1 cellular context compared by ENCODE assay signal in the genomic region with DNA sequence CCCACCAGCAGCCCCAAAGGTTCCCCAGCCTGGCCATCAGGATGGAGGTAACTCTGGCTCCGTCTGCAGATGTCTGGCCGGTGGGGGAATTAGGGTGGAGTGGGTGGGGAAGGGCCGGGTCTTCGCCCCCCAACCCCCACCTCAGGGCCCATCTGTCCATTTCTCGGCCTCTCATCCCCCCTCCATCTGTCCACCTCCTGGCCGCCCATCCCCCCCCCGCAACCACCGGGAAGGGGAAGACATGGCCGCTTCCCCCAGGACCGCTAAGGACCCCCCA.
TF ChIP-seq lines count a peak whose summit lies in the region.

No MANE protein-coding gene starts in this region.

TF ChIP-seq in GM23338, 12 proteins besides CTCF, POLR2A, EP300 and RAD21 (continued from another document):
- TF ChIP-seq, protein P1, sequence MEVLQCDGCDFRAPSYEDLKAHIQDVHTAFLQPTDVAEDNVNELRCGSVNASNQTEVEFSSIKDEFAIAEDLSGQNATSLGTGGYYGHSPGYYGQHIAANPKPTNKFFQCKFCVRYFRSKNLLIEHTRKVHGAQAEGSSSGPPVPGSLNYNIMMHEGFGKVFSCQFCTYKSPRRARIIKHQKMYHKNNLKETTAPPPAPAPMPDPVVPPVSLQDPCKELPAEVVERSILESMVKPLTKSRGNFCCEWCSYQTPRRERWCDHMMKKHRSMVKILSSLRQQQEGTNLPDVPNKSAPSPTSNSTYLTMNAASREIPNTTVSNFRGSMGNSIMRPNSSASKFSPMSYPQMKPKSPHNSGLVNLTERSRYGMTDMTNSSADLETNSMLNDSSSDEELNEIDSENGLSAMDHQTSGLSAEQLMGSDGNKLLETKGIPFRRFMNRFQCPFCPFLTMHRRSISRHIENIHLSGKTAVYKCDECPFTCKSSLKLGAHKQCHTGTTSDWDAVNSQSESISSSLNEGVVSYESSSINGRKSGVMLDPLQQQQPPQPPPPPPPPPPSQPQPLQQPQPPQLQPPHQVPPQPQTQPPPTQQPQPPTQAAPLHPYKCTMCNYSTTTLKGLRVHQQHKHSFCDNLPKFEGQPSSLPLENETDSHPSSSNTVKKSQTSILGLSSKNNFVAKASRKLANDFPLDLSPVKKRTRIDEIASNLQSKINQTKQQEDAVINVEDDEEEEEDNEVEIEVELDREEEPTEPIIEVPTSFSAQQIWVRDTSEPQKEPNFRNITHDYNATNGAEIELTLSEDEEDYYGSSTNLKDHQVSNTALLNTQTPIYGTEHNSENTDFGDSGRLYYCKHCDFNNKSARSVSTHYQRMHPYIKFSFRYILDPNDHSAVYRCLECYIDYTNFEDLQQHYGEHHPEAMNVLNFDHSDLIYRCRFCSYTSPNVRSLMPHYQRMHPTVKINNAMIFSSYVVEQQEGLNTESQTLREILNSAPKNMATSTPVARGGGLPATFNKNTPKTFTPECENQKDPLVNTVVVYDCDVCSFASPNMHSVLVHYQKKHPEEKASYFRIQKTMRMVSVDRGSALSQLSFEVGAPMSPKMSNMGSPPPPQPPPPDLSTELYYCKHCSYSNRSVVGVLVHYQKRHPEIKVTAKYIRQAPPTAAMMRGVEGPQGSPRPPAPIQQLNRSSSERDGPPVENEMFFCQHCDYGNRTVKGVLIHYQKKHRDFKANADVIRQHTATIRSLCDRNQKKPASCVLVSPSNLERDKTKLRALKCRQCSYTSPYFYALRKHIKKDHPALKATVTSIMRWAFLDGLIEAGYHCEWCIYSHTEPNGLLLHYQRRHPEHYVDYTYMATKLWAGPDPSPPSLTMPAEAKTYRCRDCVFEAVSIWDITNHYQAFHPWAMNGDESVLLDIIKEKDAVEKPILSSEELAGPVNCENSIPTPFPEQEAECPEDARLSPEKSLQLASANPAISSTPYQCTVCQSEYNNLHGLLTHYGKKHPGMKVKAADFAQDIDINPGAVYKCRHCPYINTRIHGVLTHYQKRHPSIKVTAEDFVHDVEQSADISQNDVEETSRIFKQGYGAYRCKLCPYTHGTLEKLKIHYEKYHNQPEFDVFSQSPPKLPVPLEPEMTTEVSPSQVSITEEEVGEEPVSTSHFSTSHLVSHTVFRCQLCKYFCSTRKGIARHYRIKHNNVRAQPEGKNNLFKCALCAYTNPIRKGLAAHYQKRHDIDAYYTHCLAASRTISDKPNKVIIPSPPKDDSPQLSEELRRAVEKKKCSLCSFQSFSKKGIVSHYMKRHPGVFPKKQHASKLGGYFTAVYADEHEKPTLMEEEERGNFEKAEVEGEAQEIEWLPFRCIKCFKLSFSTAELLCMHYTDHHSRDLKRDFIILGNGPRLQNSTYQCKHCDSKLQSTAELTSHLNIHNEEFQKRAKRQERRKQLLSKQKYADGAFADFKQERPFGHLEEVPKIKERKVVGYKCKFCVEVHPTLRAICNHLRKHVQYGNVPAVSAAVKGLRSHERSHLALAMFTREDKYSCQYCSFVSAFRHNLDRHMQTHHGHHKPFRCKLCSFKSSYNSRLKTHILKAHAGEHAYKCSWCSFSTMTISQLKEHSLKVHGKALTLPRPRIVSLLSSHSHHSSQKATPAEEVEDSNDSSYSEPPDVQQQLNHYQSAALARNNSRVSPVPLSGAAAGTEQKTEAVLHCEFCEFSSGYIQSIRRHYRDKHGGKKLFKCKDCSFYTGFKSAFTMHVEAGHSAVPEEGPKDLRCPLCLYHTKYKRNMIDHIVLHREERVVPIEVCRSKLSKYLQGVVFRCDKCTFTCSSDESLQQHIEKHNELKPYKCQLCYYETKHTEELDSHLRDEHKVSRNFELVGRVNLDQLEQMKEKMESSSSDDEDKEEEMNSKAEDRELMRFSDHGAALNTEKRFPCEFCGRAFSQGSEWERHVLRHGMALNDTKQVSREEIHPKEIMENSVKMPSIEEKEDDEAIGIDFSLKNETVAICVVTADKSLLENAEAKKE (CRISPR knock-in tag; IDR thresholded peaks at IDR 0.05): no peak
- TF ChIP-seq, protein P2, sequence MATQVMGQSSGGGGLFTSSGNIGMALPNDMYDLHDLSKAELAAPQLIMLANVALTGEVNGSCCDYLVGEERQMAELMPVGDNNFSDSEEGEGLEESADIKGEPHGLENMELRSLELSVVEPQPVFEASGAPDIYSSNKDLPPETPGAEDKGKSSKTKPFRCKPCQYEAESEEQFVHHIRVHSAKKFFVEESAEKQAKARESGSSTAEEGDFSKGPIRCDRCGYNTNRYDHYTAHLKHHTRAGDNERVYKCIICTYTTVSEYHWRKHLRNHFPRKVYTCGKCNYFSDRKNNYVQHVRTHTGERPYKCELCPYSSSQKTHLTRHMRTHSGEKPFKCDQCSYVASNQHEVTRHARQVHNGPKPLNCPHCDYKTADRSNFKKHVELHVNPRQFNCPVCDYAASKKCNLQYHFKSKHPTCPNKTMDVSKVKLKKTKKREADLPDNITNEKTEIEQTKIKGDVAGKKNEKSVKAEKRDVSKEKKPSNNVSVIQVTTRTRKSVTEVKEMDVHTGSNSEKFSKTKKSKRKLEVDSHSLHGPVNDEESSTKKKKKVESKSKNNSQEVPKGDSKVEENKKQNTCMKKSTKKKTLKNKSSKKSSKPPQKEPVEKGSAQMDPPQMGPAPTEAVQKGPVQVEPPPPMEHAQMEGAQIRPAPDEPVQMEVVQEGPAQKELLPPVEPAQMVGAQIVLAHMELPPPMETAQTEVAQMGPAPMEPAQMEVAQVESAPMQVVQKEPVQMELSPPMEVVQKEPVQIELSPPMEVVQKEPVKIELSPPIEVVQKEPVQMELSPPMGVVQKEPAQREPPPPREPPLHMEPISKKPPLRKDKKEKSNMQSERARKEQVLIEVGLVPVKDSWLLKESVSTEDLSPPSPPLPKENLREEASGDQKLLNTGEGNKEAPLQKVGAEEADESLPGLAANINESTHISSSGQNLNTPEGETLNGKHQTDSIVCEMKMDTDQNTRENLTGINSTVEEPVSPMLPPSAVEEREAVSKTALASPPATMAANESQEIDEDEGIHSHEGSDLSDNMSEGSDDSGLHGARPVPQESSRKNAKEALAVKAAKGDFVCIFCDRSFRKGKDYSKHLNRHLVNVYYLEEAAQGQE (IDR thresholded peaks at IDR 0.05; ENCODE audit: unreplicated experiment): no peak
- TF ChIP-seq POLR2AphosphoS5 (IDR thresholded peaks at IDR 0.05; ENCODE audit: low read depth): no peak
- no peak for TF ChIP-seq STAT1 (IDR thresholded peaks at IDR 0.05; ENCODE audit: unreplicated experiment)
- TF ChIP-seq NANOG (IDR thresholded peaks at IDR 0.05; ENCODE audit: borderline replicate concordance): no peak
- TF ChIP-seq EZH2 (IDR thresholded peaks at IDR 0.05; ENCODE audit: low read depth, unreplicated experiment): no peak
- no peak for TF ChIP-seq ZNF331 (CRISPR knock-in tag; IDR thresholded peaks at IDR 0.05; ENCODE audit: low read depth)
- no peak for TF ChIP-seq EZH2phosphoT487 (IDR thresholded peaks at IDR 0.05; ENCODE audit: unreplicated experiment)
- TF ChIP-seq CREB1 (CRISPR knock-in tag; IDR thresholded peaks at IDR 0.05; ENCODE audit: low read depth): no peak
- TF ChIP-seq JUNB (IDR thresholded peaks at IDR 0.05; ENCODE audit: unreplicated experiment): no peak
- no peak for TF ChIP-seq ZNF114 (CRISPR knock-in tag; IDR thresholded peaks at IDR 0.05)
